8 cellular contexts compared by ENCODE assay signal in genomic region chr16:50323335-50324011, GRCh38. TPM values are rescaled to one million over a fixed set of nuclear protein-coding genes. Genes with fewer than 3 reads are reported as not detected.
DNase-seq lines count a peak whose midpoint lies in the region; ATAC-seq lines count a peak whose summit lies in the region.

No MANE protein-coding gene starts in this region.

- no peaks in the 10 kb centered on the region for H3K27me3 Mint-ChIP-seq in activated naive CD8-positive, alpha-beta T cell treated with anti-CD3 and anti-CD28 coated beads, Interleukin-2, amount 50 U/mL, for 24 hours

- peaks cover 3% of the 10 kb centered on the region for H3K4me1 ChIP-seq in mesodermal cell (ENCODE audit: control insufficient read depth, insufficient read depth, low read length, poor library complexity, severe bottlenecking)

- peak overlapping the region; percentile 42 for H3K27ac Mint-ChIP-seq in activated naive CD8-positive, alpha-beta T cell treated with anti-CD3 and anti-CD28 coated beads, Interleukin-2, amount 50 U/mL, for 24 hours

- peaks cover 93% of the 10 kb centered on the region for H3K36me3 ChIP-seq in mesodermal cell (ENCODE audit: control insufficient read depth, insufficient read depth, low read length)

- no peak for ATAC-seq in activated naive CD8-positive, alpha-beta T cell treated with anti-CD3 and anti-CD28 coated beads, Interleukin-2, amount 50 U/mL, for 24 hours
- no peak for ATAC-seq in HG02981 (IDR thresholded peaks at IDR 0.05; ENCODE audit: unreplicated experiment)
- ATAC-seq in HG02938 (IDR thresholded peaks at IDR 0.05; ENCODE audit: unreplicated experiment): no peak

- H3K36me3 Mint-ChIP-seq in activated naive CD8-positive, alpha-beta T cell treated with anti-CD3 and anti-CD28 coated beads, Interleukin-2, amount 50 U/mL, for 24 hours (ENCODE audit: low read depth): peaks cover 56% of the 10 kb centered on the region

- H3K27ac ChIP-seq in mesodermal cell (ENCODE audit: low read depth, low read length, severe bottlenecking): peak overlapping the region; percentile 32

- WGBS in mesodermal cell (ENCODE audit: insufficient coverage in 2 of 2), 2 experiments: 85 to 95% methylated on average over 10 of the region's 11 CpGs

- no peaks in the 10 kb centered on the region for H3K9me3 ChIP-seq in mesodermal cell (ENCODE audit: control insufficient read depth, low read length)

- DNase-seq in G401 (ENCODE audit: low spot score) (peak; percentile 57), MV-4-11 (lab: John Stamatoyannopoulos, UW) (peak; percentile 43), epidermal melanocyte (ENCODE audit: insufficient read length, low spot score) (no peak)
- DNase-seq in activated naive CD8-positive, alpha-beta T cell treated with anti-CD3 and anti-CD28 coated beads, Interleukin-2, amount 50 U/mL, for 24 hours: no peak
- no peak for DNase-seq in activated CD4-positive, alpha-beta T cell treated with anti-CD3 and anti-CD28 coated beads for 1 hour

- H3K4me1 Mint-ChIP-seq in activated naive CD8-positive, alpha-beta T cell treated with anti-CD3 and anti-CD28 coated beads, Interleukin-2, amount 50 U/mL, for 24 hours: peaks cover 36% of the 10 kb centered on the region

- H3K4me3 Mint-ChIP-seq in activated naive CD8-positive, alpha-beta T cell treated with anti-CD3 and anti-CD28 coated beads, Interleukin-2, amount 50 U/mL, for 24 hours: no peak overlapping the region

- H3K4me3 ChIP-seq in mesodermal cell (ENCODE audit: extremely low read depth, insufficient read depth, low read length, poor library complexity, severe bottlenecking): no peak overlapping the region

- no peaks in the 10 kb centered on the region for H3K9me3 Mint-ChIP-seq in activated naive CD8-positive, alpha-beta T cell treated with anti-CD3 and anti-CD28 coated beads, Interleukin-2, amount 50 U/mL, for 24 hours

- in situ Hi-C loops in G401 (cut with HindIII; ENCODE audit: low sequenced_read_pairs): no loop called here

RNA-seq across cellular contexts. Expression of gene BRD7, which starts 45.3 kb away (rescaled TPM):
- total RNA-seq in G401 (2014; rRNA removed; shearing (Covaris generic)): 54.5 and 55.5 TPM in 2 replicates
- 104 TPM for polyA plus RNA-seq in mesodermal cell (2013, experiment 1 of 2)
- 112 TPM for polyA plus RNA-seq in mesodermal cell (2013, experiment 2 of 2)

RNA-seq across cellular contexts. Expression of gene ADCY7, which starts 57.1 kb away (rescaled TPM):
- 0.31 and 1.7 TPM in 2 replicates for total RNA-seq in G401 (2014; rRNA removed; shearing (Covaris generic))
- 21.2 TPM for polyA plus RNA-seq in mesodermal cell (2013, experiment 1 of 2)
- 17.3 TPM for polyA plus RNA-seq in mesodermal cell (2013, experiment 2 of 2)

Comparison
In these comparisons a context has a peak if more than half of its experiments do, and no peak if none do; other contexts are left out.
1. DNase-seq: peak in G401 (single experiment) and MV-4-11 (single experiment); none in activated naive CD8-positive, alpha-beta T cell treated with anti-CD3 and anti-CD28 coated beads, Interleukin-2, amount 50 U/mL, for 24 hours (single experiment), activated CD4-positive, alpha-beta T cell treated with anti-CD3 and anti-CD28 coated beads for 1 hour (single experiment) and epidermal melanocyte (single experiment).